ENCODE assay signal across 10 cellular contexts in the genomic region with DNA sequence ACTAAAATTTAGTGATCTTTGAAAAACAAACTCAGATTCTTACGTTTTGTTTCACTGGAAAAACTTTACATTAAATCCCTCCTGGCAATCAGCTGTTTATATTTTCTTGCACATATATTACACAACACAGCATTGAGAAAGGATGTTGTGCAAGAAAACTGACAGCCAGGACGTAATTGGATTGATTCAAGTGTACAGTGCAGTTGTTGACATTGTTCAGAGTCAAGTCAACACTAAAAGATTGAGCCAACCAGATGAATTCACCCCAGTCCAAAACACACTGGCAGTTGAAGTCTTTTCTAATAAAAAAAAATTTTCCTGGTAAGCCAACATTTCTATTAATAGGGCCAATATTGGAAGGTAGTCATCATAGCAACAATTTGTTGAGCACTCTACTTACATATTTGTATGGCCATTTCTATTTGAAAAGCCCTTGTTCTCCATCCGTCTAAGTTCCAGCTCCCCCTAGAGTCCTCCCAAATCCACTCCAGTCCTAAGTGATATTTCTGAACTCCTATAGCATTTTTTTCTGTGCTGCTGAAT. TPM values are rescaled to one million over a fixed set of nuclear protein-coding genes. Genes with fewer than 3 reads are reported as not detected.
DNase-seq lines count a peak whose midpoint lies in the region; ATAC-seq and TF ChIP-seq lines count a peak whose summit lies in the region.
"Had no signal": no experiment of that assay in that cellular context is flagged by ENCODE, and none has a peak within 500 bp of the region (broad histone marks: within the 10 kb centered on the region; RNA-seq: fewer than 3 reads in every experiment).

No MANE protein-coding gene starts in this region.

- no peak overlapping the region for H3K4me3 ChIP-seq in GM23248
- no peak overlapping the region for H3K4me3 ChIP-seq in endodermal cell (ENCODE audit: low read length)

- in situ Hi-C loops in GM23248 (cut with MboI): no loop called here

- no peaks in the 10 kb centered on the region for H3K27me3 Mint-ChIP-seq in endodermal cell (ENCODE audit: insufficient read depth)
- H3K27me3 Mint-ChIP-seq in osteocyte (ENCODE audit: unreplicated experiment): peaks cover 32% of the 10 kb centered on the region
- H3K27me3 Mint-ChIP-seq: activated B cell treated with CpG ODN at 0.5 μM for 24 hours had no signal

- H3K9ac ChIP-seq in GM23248 (no peak overlapping the region), endodermal cell (ENCODE audit: extremely low read depth, low read length, poor library complexity, severe bottlenecking) (no peak overlapping the region)

- H4K20me1 ChIP-seq in GM23248 (ENCODE audit: insufficient read depth): no peaks in the 10 kb centered on the region

- H3K9me3 Mint-ChIP-seq in endodermal cell: no peaks in the 10 kb centered on the region
- no peaks in the 10 kb centered on the region for H3K9me3 Mint-ChIP-seq in osteocyte (ENCODE audit: unreplicated experiment)
- H3K9me3 Mint-ChIP-seq: activated B cell treated with CpG ODN at 0.5 μM for 24 hours had no signal

- H3K4me3 Mint-ChIP-seq in endodermal cell (no peak overlapping the region), osteocyte (ENCODE audit: unreplicated experiment) (no peak overlapping the region)
- H3K4me3 Mint-ChIP-seq: activated B cell treated with CpG ODN at 0.5 μM for 24 hours, natural killer cell had no signal

- H3F3A ChIP-seq in GM23248 (ENCODE audit: insufficient read depth): peaks cover 11% of the 10 kb centered on the region

- no peaks in the 10 kb centered on the region for H3K4me1 Mint-ChIP-seq in endodermal cell
- no peaks in the 10 kb centered on the region for H3K4me1 Mint-ChIP-seq in osteocyte (ENCODE audit: unreplicated experiment)
- H3K4me1 Mint-ChIP-seq: natural killer cell had no signal

- WGBS in GM23248 (ENCODE audit: low coverage in 1 of 2, low lambda C conversion rate in 2 of 2, missing lambda C conversion rate in 2 of 2), 2 experiments: 4 to 8% methylated on average over 3 of the region's 3 CpGs
- WGBS in endodermal cell (ENCODE audit: insufficient coverage in 1 of 2, insufficient read length in 1 of 2), 2 experiments: 43 to 72% methylated on average over 1 to 3 of the region's 3 CpGs

- no peaks in the 10 kb centered on the region for H3K79me2 ChIP-seq in GM23248 (ENCODE audit: insufficient read depth)

- H3K27me3 ChIP-seq in GM23248 (replicated peaks; ENCODE audit: insufficient read depth): no peaks in the 10 kb centered on the region; the same call in 1 of the 2 replicates
- H3K27me3 ChIP-seq in endodermal cell (ENCODE audit: control insufficient read depth, insufficient read depth, low read length, poor library complexity, severe bottlenecking): no peaks in the 10 kb centered on the region

- DNase-seq in GM23248 (peak; percentile 51), NCI-H460 (ENCODE audit: extremely low read depth, low read depth) (peak; percentile 71), endodermal cell (no peak), osteocyte (ENCODE audit: extremely low spot score, unreplicated experiment) (no peak), DMS153 (lab: John Stamatoyannopoulos, UW) (no peak), caudate nucleus (lab: John Stamatoyannopoulos, UW) (no peak)
- DNase-seq in stimulated activated CD4-positive, alpha-beta T cell treated with anti-CD3 and anti-CD28 coated beads, Interleukin-4, amount 100 ng/mL, for 1 hour: no peak
- DNase-seq: activated B cell treated with CpG ODN at 0.5 μM for 24 hours, natural killer cell had no signal

- ATAC-seq in HG02623 (IDR thresholded peaks at IDR 0.05; ENCODE audit: unreplicated experiment): no peak

- no peaks in the 10 kb centered on the region for H3K36me3 Mint-ChIP-seq in endodermal cell (ENCODE audit: low read depth)
- no peaks in the 10 kb centered on the region for H3K36me3 Mint-ChIP-seq in osteocyte (ENCODE audit: unreplicated experiment)
- H3K36me3 Mint-ChIP-seq: natural killer cell had no signal

- H3K4me2 ChIP-seq in GM23248 (ENCODE audit: unreplicated experiment): no peak overlapping the region

- H3K36me3 ChIP-seq in GM23248 (ENCODE audit: low read depth): no peaks in the 10 kb centered on the region
- no peaks in the 10 kb centered on the region for H3K36me3 ChIP-seq in endodermal cell (ENCODE audit: control insufficient read depth, insufficient read depth, low read length)

- H3K9me3 ChIP-seq in GM23248 (ENCODE audit: low read depth) (no peaks in the 10 kb centered on the region), endodermal cell (ENCODE audit: control insufficient read depth, low read length) (no peaks in the 10 kb centered on the region)

- TF ChIP-seq CTCF in endodermal cell (conservative IDR thresholded peaks at IDR 0.05) (peak; percentile 65), osteocyte (IDR thresholded peaks at IDR 0.05) (peak; percentile 23)

- no peaks in the 10 kb centered on the region for H3K9me2 ChIP-seq in GM23248 (ENCODE audit: insufficient read depth)

- H3K27ac ChIP-seq in GM23248: no peak overlapping the region
- no peak overlapping the region for H3K27ac ChIP-seq in endodermal cell (ENCODE audit: low read depth, low read length)
- no peak overlapping the region for H3K27ac ChIP-seq in caudate nucleus (ENCODE audit: low read depth, low read length)

- H2AFZ ChIP-seq in GM23248: no peak overlapping the region

- H3K27ac Mint-ChIP-seq in endodermal cell (no peak overlapping the region), osteocyte (ENCODE audit: unreplicated experiment) (no peak overlapping the region)
- H3K27ac Mint-ChIP-seq: activated B cell treated with CpG ODN at 0.5 μM for 24 hours, natural killer cell had no signal

- H3K4me1 ChIP-seq in GM23248 (ENCODE audit: insufficient read depth): peaks cover 16% of the 10 kb centered on the region
- no peaks in the 10 kb centered on the region for H3K4me1 ChIP-seq in endodermal cell (ENCODE audit: control insufficient read depth, insufficient read depth, low read length)

RNA-seq across cellular contexts. Expression of a gene that starts 20.9 kb away (rescaled TPM):
- total RNA-seq in GM23248 (2014; rRNA removed; shearing (Covaris generic)): 0.86 TPM in 1 of 2 replicates, not detected in the other
- 0.52 and 0.61 TPM in 2 replicates for polyA plus RNA-seq in GM23248 (2016; fragmentation: Nextera tagmentation; extraction: Ambion mirVana)
- not detected in 2 replicates for total RNA-seq in NCI-H460 (2014; rRNA removed; shearing (Covaris generic))
- polyA plus RNA-seq in NCI-H460 (2014; cell fraction: nucleus; rRNA removed): not detected in 2 replicates
- total RNA-seq in endodermal cell (not detected), osteocyte (not detected in 2 replicates)
- polyA plus RNA-seq in endodermal cell (2013, experiment 1 of 2): not detected
- polyA plus RNA-seq in endodermal cell (2013, experiment 2 of 2): not detected

RNA-seq across cellular contexts. Expression of a gene that starts 22.9 kb away (rescaled TPM):
- total RNA-seq in GM23248 (2014; rRNA removed; shearing (Covaris generic)): not detected in 2 replicates
- 0.10 and 0.13 TPM in 2 replicates for polyA plus RNA-seq in GM23248 (2016; fragmentation: Nextera tagmentation; extraction: Ambion mirVana)
- not detected in 2 replicates for total RNA-seq in NCI-H460 (2014; rRNA removed; shearing (Covaris generic))
- polyA plus RNA-seq in NCI-H460 (2014; cell fraction: nucleus; rRNA removed): not detected in 2 replicates
- total RNA-seq in endodermal cell: not detected
- not detected for polyA plus RNA-seq in endodermal cell (2013, experiment 1 of 2)
- polyA plus RNA-seq in endodermal cell (2013, experiment 2 of 2): not detected
- total RNA-seq in osteocyte: not detected in 2 replicates

Comparison
In these comparisons a context has a peak if more than half of its experiments do, and no peak if none do; other contexts are left out.
1. DNase-seq: peak in GM23248 (single experiment) and NCI-H460 (single experiment); none in endodermal cell (single experiment), osteocyte (single experiment), DMS153 (single experiment), caudate nucleus (0 of 61) and stimulated activated CD4-positive, alpha-beta T cell treated with anti-CD3 and anti-CD28 coated beads, Interleukin-4, amount 100 ng/mL, for 1 hour (single experiment).